15 cellular contexts compared by ENCODE assay signal in genomic region chr2:120495586-120495985, GRCh38.
A peak's percentile ranks its signal among the peaks of the same experiment; 100 is the strongest.
DNase-seq lines count a peak whose midpoint lies in the region.
"Had no signal": no experiment of that assay in that cellular context is flagged by ENCODE, and none has a peak within 500 bp of the region (broad histone marks: within the 10 kb centered on the region; RNA-seq: fewer than 3 reads in every experiment).

No MANE protein-coding gene starts in this region.

- H3K27me3 ChIP-seq in BLaER1 treated with 17β-estradiol and CSF1 and Interleukin-3, amounts not matched to agents 10 nM and 100 nM, result no peaks in the 10 kb centered on the region
- peaks cover 30 to 34% of the 10 kb centered on the region in 2 experiments for H3K27me3 ChIP-seq in mesenchymal stem cell (ENCODE audit: control insufficient read depth in 1 of 2, insufficient read depth in 1 of 2, low read length in 2 of 2)

- no peak overlapping the region for H3K23ac ChIP-seq in mesenchymal stem cell (ENCODE audit: low read length in 2 of 2)

- no peak overlapping the region for H3K27ac ChIP-seq in BLaER1 treated with 17β-estradiol and CSF1 and Interleukin-3, amounts not matched to agents 10 nM and 100 nM
- no peak overlapping the region for H3K27ac ChIP-seq in mesenchymal stem cell (ENCODE audit: low read length, poor library complexity, severe bottlenecking)

- H3K18ac ChIP-seq in mesenchymal stem cell (ENCODE audit: low read depth in 1 of 2, low read length in 2 of 2), result no peak overlapping the region

- H2BK12ac ChIP-seq in mesenchymal stem cell (ENCODE audit: low read length in 2 of 2), result no peak overlapping the region

- H4K8ac ChIP-seq in mesenchymal stem cell (ENCODE audit: low read length), result no peak overlapping the region

- no peak overlapping the region for H2AFZ ChIP-seq in mesenchymal stem cell (ENCODE audit: low read depth, low read length)
- H2AFZ ChIP-seq: GM23338 had no signal

- peaks cover 0 to 8% (median 0%) of the 10 kb centered on the region in 11 experiments; a peak in 1 of 22 replicates for H3K9me3 ChIP-seq in BLaER1 treated with 17β-estradiol and CSF1 and Interleukin-3, amounts not matched to agents 10 nM and 100 nM (replicated peaks in 1 of 11)
- no peaks in the 10 kb centered on the region for H3K9me3 ChIP-seq in mesenchymal stem cell (ENCODE audit: control insufficient read depth, low read length)

- WGBS in mesenchymal stem cell, result 81% methylated on average over 2 of the region's 2 CpGs

- H3K36me3 ChIP-seq in BLaER1 treated with 17β-estradiol and CSF1 and Interleukin-3, amounts not matched to agents 10 nM and 100 nM, result no peaks in the 10 kb centered on the region
- H3K36me3 ChIP-seq in mesenchymal stem cell (ENCODE audit: control insufficient read depth in 1 of 2, insufficient read depth in 2 of 2, low read depth in 1 of 2, low read length in 2 of 2), result no peaks in the 10 kb centered on the region

- peak overlapping the region in 6 of 11 experiments; percentile 20 to 87 (median 82); a peak in 8 of 22 replicates for H3K4me2 ChIP-seq in BLaER1 treated with 17β-estradiol and CSF1 and Interleukin-3, amounts not matched to agents 10 nM and 100 nM
- no peak overlapping the region for H3K4me2 ChIP-seq in mesenchymal stem cell (ENCODE audit: low read length, poor library complexity, severe bottlenecking)
- H3K4me2 ChIP-seq: GM23338 had no signal

- H4K20me1 ChIP-seq in BLaER1 treated with 17β-estradiol and CSF1 and Interleukin-3, amounts not matched to agents 10 nM and 100 nM, result no peaks in the 10 kb centered on the region

- no peak overlapping the region for H3K9ac ChIP-seq in BLaER1 treated with 17β-estradiol and CSF1 and Interleukin-3, amounts not matched to agents 10 nM and 100 nM
- H3K9ac ChIP-seq in mesenchymal stem cell (ENCODE audit: low read length), result no peak overlapping the region

- H3K14ac ChIP-seq in mesenchymal stem cell (ENCODE audit: low read length in 2 of 2), result no peak overlapping the region

- H2BK120ac ChIP-seq in mesenchymal stem cell (ENCODE audit: low read depth, low read length), result no peak overlapping the region

- no peak overlapping the region for H3K4ac ChIP-seq in mesenchymal stem cell (ENCODE audit: low read depth in 1 of 2, low read length in 2 of 2)

- H2AK5ac ChIP-seq in mesenchymal stem cell (ENCODE audit: low read length, severe bottlenecking), result no peak overlapping the region

- no peak overlapping the region for H4K91ac ChIP-seq in mesenchymal stem cell (ENCODE audit: low read length)

- H3K4me3 ChIP-seq in BLaER1 treated with 17β-estradiol and CSF1 and Interleukin-3, amounts not matched to agents 10 nM and 100 nM, result no peak overlapping the region
- H3K4me3 ChIP-seq in mesenchymal stem cell (ENCODE audit: insufficient read depth in 1 of 2, low read depth in 1 of 2, low read length in 2 of 2), result no peak overlapping the region
- H3K4me3 ChIP-seq: GM12878, GM23338 had no signal

- peak overlapping the region; percentile 57 for H2BK5ac ChIP-seq in mesenchymal stem cell (ENCODE audit: low read depth, low read length, poor library complexity, severe bottlenecking)

- DNase-seq in SW480 (ENCODE audit: low spot score), result peak; percentile 82
- DNase-seq in mesenchymal stem cell, result no peak
- no peak for DNase-seq in cortex of kidney (lab: John Stamatoyannopoulos, UW)
- no peak for DNase-seq in NCI-H187 (lab: John Stamatoyannopoulos, UW)
- no peak for DNase-seq in activated naive CD4-positive, alpha-beta T cell (lab: John Stamatoyannopoulos, UW)
- DNase-seq: CD4-positive, alpha-beta T cell; CD8-positive, alpha-beta memory T cell; DMS 273 treated with DMSO at 0.1 percent for 48 hours; DMS79; EL; GDM1; H9 had no signal

- H3K79me1 ChIP-seq in mesenchymal stem cell (replicated peaks; ENCODE audit: low read length, poor library complexity, severe bottlenecking), result no peaks in the 10 kb centered on the region

- H2BK15ac ChIP-seq in mesenchymal stem cell (ENCODE audit: low read depth, poor library complexity, severe bottlenecking), result no peak overlapping the region

- H3K4me1 ChIP-seq in BLaER1 treated with 17β-estradiol and CSF1 and Interleukin-3, amounts not matched to agents 10 nM and 100 nM, result peaks cover 31 to 81% (median 55%) of the 10 kb centered on the region in 10 experiments
- no peaks in the 10 kb centered on the region for H3K4me1 ChIP-seq in mesenchymal stem cell (ENCODE audit: control insufficient read depth, insufficient read depth, low read depth, low read length)
